ENCODE assay signal across 19 cellular contexts in the genomic region with DNA sequence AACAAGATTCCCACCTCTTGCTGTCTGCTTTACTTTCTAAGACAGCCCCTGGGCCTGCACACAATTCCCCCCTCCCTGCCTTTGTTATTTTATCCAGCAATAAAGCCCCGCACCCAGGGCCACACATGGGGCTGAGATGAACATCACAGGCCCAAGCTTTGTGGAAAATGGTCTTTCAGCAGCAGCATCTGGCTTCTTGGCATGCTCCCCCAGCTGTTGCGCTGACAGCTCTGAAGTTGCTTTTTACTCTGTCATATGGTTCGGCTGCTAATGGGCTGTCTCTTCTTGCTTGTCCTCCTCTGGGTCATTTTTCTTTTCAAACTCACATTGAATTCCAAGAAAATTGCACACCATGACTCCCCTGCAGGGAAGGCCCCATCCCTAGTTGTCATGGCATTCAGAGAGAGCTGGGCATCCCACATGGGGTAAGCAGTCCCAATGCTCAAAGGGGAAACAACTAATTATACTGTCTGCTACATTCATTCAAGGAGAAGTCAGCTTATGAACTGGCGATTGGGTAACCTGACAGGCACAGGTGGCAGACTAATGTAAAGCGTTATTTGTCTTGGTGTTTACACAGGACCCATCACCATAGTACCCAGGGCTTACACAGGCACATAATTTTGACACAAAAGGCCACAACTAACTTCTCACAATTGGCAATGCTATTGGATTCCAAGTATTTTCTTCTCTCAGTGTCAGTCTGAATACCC.
DNase-seq lines count a peak whose midpoint lies in the region; ATAC-seq and TF ChIP-seq lines count a peak whose summit lies in the region.
"Had no signal": no experiment of that assay in that cellular context is flagged by ENCODE, and none has a peak within 500 bp of the region (broad histone marks: within the 10 kb centered on the region; RNA-seq: fewer than 3 reads in every experiment).

No MANE protein-coding gene starts in this region.

- intact Hi-C loops in Right ventricle myocardium inferior (cut with DNase I) (no loop called here), left ventricle myocardium superior (cut with micrococcal nuclease) (no loop called here)

- no peak overlapping the region for H3K27ac ChIP-seq in right atrium auricular region
- H3K27ac ChIP-seq: adrenal gland, brain microvascular endothelial cell, colonic mucosa, ovary had no signal

- TF ChIP-seq CTCF in right atrium auricular region (IDR thresholded peaks at IDR 0.05), result no peak

- no peak for DNase-seq in Right ventricle myocardium inferior (ENCODE audit: missing footprints)
- DNase-seq in right atrium auricular region (ENCODE audit: low spot score), result no peak
- DNase-seq in NCI-H446 treated with DMSO at 0.1 percent for 48 hours (lab: John Stamatoyannopoulos, UW), result peak; percentile 47
- peak; percentile 63 for DNase-seq in left ventricle myocardium superior
- DNase-seq: activated CD4-positive, CD25-positive, alpha-beta regulatory T cell treated with anti-CD3 and anti-CD28 coated beads, Interleukin-2, amount 50 U/mL, for 72 hours; activated T-cell treated with anti-CD3 and anti-CD28 coated beads, Interleukin-2, amount 50 U/mL, for 24 hours; adrenal gland; brain microvascular endothelial cell; C1 segment of cervical spinal cord; colonic mucosa; GF-D8; H9; naive B cell; NCI-H1930; ovary; SHP77 had no signal

- H3K4me1 ChIP-seq in right atrium auricular region, result no peaks in the 10 kb centered on the region
- H3K4me1 ChIP-seq: adrenal gland, colonic mucosa had no signal

- no peaks in the 10 kb centered on the region for H3K9me3 ChIP-seq in right atrium auricular region
- H3K9me3 ChIP-seq: adrenal gland, colonic mucosa, ovary had no signal

- no peaks in the 10 kb centered on the region for H3K36me3 ChIP-seq in right atrium auricular region
- H3K36me3 ChIP-seq: adrenal gland, brain microvascular endothelial cell, colonic mucosa, ovary had no signal

- H3K4me3 ChIP-seq in right atrium auricular region, result no peak overlapping the region
- H3K4me3 ChIP-seq: adrenal gland, colonic mucosa, ovary had no signal

- H3K27me3 ChIP-seq in right atrium auricular region, result no peaks in the 10 kb centered on the region
- H3K27me3 ChIP-seq: adrenal gland, brain microvascular endothelial cell, colonic mucosa, ovary had no signal

- ATAC-seq in Right ventricle myocardium inferior (peak; percentile 82), left ventricle myocardium superior (peak; percentile 81), HG02870 (IDR thresholded peaks at IDR 0.05; ENCODE audit: unreplicated experiment) (no peak), GM21737 (IDR thresholded peaks at IDR 0.05; ENCODE audit: unreplicated experiment) (no peak), HG02610 (IDR thresholded peaks at IDR 0.05; ENCODE audit: unreplicated experiment) (no peak)

Comparison
In these comparisons a context has a peak if more than half of its experiments do, and no peak if none do; other contexts are left out.
1. DNase-seq: peak in NCI-H446 treated with DMSO at 0.1 percent for 48 hours (single experiment) and left ventricle myocardium superior (single experiment); none in Right ventricle myocardium inferior (single experiment) and right atrium auricular region (single experiment).
2. ATAC-seq: peak in Right ventricle myocardium inferior (single experiment) and left ventricle myocardium superior (single experiment); none in HG02870 (single experiment), GM21737 (single experiment) and HG02610 (single experiment).